ENCODE assay signal across 1 cellular context in the genomic region with DNA sequence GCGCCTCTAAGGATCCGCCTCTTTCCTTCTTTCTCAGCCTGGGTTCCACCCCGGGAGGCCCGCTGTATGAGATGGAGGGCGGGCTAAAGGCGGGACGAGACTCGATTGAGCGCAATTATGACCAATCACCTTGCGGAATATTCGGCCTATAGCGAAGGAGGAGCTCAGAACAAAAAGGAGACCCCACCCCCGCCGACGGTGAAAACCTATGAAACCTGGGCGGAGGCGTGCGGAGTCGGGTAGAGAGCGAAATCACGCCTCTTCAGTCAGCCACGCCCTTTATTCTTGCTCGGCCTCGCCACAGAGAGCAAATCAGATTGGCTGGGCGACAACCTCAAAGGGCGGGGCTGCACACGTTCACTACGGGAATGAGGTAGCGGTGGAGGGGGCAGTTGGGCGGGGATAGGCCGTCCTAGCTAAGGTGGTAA.
TF ChIP-seq lines count a peak whose summit lies in the region.

No MANE protein-coding gene starts in this region.

TF ChIP-seq in HepG2, 621 proteins besides CTCF, POLR2A, EP300 and RAD21 (continued from another document):
- TF ChIP-seq, protein P1, sequence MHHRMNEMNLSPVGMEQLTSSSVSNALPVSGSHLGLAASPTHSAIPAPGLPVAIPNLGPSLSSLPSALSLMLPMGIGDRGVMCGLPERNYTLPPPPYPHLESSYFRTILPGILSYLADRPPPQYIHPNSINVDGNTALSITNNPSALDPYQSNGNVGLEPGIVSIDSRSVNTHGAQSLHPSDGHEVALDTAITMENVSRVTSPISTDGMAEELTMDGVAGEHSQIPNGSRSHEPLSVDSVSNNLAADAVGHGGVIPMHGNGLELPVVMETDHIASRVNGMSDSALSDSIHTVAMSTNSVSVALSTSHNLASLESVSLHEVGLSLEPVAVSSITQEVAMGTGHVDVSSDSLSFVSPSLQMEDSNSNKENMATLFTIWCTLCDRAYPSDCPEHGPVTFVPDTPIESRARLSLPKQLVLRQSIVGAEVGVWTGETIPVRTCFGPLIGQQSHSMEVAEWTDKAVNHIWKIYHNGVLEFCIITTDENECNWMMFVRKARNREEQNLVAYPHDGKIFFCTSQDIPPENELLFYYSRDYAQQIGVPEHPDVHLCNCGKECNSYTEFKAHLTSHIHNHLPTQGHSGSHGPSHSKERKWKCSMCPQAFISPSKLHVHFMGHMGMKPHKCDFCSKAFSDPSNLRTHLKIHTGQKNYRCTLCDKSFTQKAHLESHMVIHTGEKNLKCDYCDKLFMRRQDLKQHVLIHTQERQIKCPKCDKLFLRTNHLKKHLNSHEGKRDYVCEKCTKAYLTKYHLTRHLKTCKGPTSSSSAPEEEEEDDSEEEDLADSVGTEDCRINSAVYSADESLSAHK (CRISPR knock-in tag; IDR thresholded peaks at IDR 0.05; ENCODE audit: borderline replicate concordance) = no peak
- TF ChIP-seq BHLHE40 (IDR thresholded peaks at IDR 0.05; ENCODE audit: low read length) (no peak), SAFB2 (CRISPR knock-in tag; IDR thresholded peaks at IDR 0.05; ENCODE audit: borderline replicate concordance, low read depth) (no peak), GZF1 (CRISPR knock-in tag; IDR thresholded peaks at IDR 0.05) (no peak), ZSCAN29 (CRISPR knock-in tag; conservative IDR thresholded peaks at IDR 0.05) (no peak), ZNF431 (CRISPR knock-in tag; IDR thresholded peaks at IDR 0.05; ENCODE audit: borderline replicate concordance, low read depth) (no peak), ZNF674 (CRISPR knock-in tag; IDR thresholded peaks at IDR 0.05; ENCODE audit: low read depth) (no peak), NFYB (CRISPR knock-in tag; IDR thresholded peaks at IDR 0.05) (peak; percentile 73), ZKSCAN8 (CRISPR knock-in tag; IDR thresholded peaks at IDR 0.05; ENCODE audit: borderline replicate concordance) (no peak), MIER3 (CRISPR knock-in tag; IDR thresholded peaks at IDR 0.05; ENCODE audit: borderline replicate concordance) (no peak), ZNF34 (CRISPR knock-in tag; IDR thresholded peaks at IDR 0.05; ENCODE audit: borderline replicate concordance) (no peak), ZNF713 (CRISPR knock-in tag; IDR thresholded peaks at IDR 0.05) (no peak), SP140L (CRISPR knock-in tag; IDR thresholded peaks at IDR 0.05; ENCODE audit: borderline replicate concordance) (no peak)
